Comparison of ENCODE assay signal across 20 cellular contexts in genomic region chr11:128305588-128305987, GRCh38.
DNase-seq lines count a peak whose midpoint lies in the region; ATAC-seq and TF ChIP-seq lines count a peak whose summit lies in the region.
"Had no signal": no experiment of that assay in that cellular context is flagged by ENCODE, and none has a peak within 500 bp of the region (broad histone marks: within the 10 kb centered on the region; RNA-seq: fewer than 3 reads in every experiment).

No MANE protein-coding gene starts in this region.

- CTCF ChIA-PET in activated B cell treated with CpG ODN at 0.5 μM for 24 hours (lab: Charles Lee): no interaction called here

- WGBS in esophagus muscularis mucosa: 95% methylated on average over 1 of the region's 1 CpG

- H3K9me3 ChIP-seq in esophagus muscularis mucosa: no peaks in the 10 kb centered on the region
- H3K9me3 ChIP-seq: body of pancreas, pancreas, right lobe of liver, SJSA1 had no signal

- no peaks in the 10 kb centered on the region for H3K4me1 ChIP-seq in esophagus muscularis mucosa
- H3K4me1 ChIP-seq: body of pancreas, pancreas, right lobe of liver, SJSA1 had no signal

- no peaks in the 10 kb centered on the region for H3K27me3 Mint-ChIP-seq in stimulated activated naive CD8-positive, alpha-beta T cell treated with anti-CD3 and anti-CD28 coated beads, Interleukin-15, Interleukin-2, amounts not matched to agents 100 ng/mL and 50 ng/mL, for 24 hours
- H3K27me3 Mint-ChIP-seq in activated B cell treated with CpG ODN at 0.5 μM for 24 hours: no peaks in the 10 kb centered on the region

- POLR2A ChIA-PET in activated B cell treated with CpG ODN at 0.5 μM for 24 hours (lab: Charles Lee): interaction anchor here (1.1 kb wide), 1 partner anchor 247 kb away, joined by 4 read pairs; no protein-coding TSS in a partner anchor

- no peaks in the 10 kb centered on the region for H3K36me3 ChIP-seq in esophagus muscularis mucosa
- H3K36me3 ChIP-seq: pancreas, right lobe of liver, SJSA1 had no signal

- no peak for TF ChIP-seq EP300 in esophagus muscularis mucosa (IDR thresholded peaks at IDR 0.05)

- peaks cover 88% of the 10 kb centered on the region for H3K4me1 Mint-ChIP-seq in stimulated activated naive CD8-positive, alpha-beta T cell treated with anti-CD3 and anti-CD28 coated beads, Interleukin-15, Interleukin-2, amounts not matched to agents 100 ng/mL and 50 ng/mL, for 24 hours (ENCODE audit: low read depth)
- peaks cover 46% of the 10 kb centered on the region for H3K4me1 Mint-ChIP-seq in activated B cell treated with CpG ODN at 0.5 μM for 24 hours

- no peak for DNase-seq in stimulated activated naive CD8-positive, alpha-beta T cell treated with anti-CD3 and anti-CD28 coated beads, Interleukin-15, Interleukin-2, amounts not matched to agents 100 U/mL and 50 U/mL, for 24 hours
- no peak for DNase-seq in activated B cell treated with CpG ODN at 0.5 μM for 24 hours
- peak; percentile 39 for DNase-seq in esophagus muscularis mucosa (ENCODE audit: extremely low spot score)
- DNase-seq in activated gamma-delta T cell treated with Interleukin-2 at 50 U/mL for 16 hours: no peak
- no peak for DNase-seq in NCI-H1436 treated with DMSO at 0.1 percent for 48 hours (lab: John Stamatoyannopoulos, UW)
- DNase-seq: activated effector memory CD4-positive, alpha-beta T cell treated with anti-CD3 and anti-CD28 coated beads, Interleukin-2, amount 50 U/mL, for 16 hours; body of pancreas; Calu3; islet precursor cell; KBM-7; NCI-H1105 treated with DMSO at 0.1 percent for 48 hours; NCI-H2171 treated with DMSO at 0.1 percent for 48 hours; pancreas; PC-3; right lobe of liver; T1000 had no signal

- peak overlapping the region; percentile 97 for H3K27ac Mint-ChIP-seq in stimulated activated naive CD8-positive, alpha-beta T cell treated with anti-CD3 and anti-CD28 coated beads, Interleukin-15, Interleukin-2, amounts not matched to agents 100 ng/mL and 50 ng/mL, for 24 hours
- peak overlapping the region; percentile 32 for H3K27ac Mint-ChIP-seq in activated B cell treated with CpG ODN at 0.5 μM for 24 hours

- no peak overlapping the region for H3K27ac ChIP-seq in esophagus muscularis mucosa (replicated peaks in 1 of 4)
- H3K27ac ChIP-seq: body of pancreas, pancreas, right lobe of liver, SJSA1 had no signal

- intact Hi-C loops in activated B cell treated with CpG ODN at 0.5 μM for 24 hours (cut with micrococcal nuclease): no loop called here
- intact Hi-C loops in esophagus muscularis mucosa (cut with DNase I): no loop called here

- no peak for ATAC-seq in stimulated activated naive CD8-positive, alpha-beta T cell treated with anti-CD3 and anti-CD28 coated beads, Interleukin-15, Interleukin-2, amounts not matched to agents 100 U/mL and 50 U/mL, for 24 hours
- ATAC-seq in activated B cell treated with CpG ODN at 0.5 μM for 24 hours (ENCODE audit: low read depth) (no peak), HG02973 (IDR thresholded peaks at IDR 0.05; ENCODE audit: unreplicated experiment) (no peak)
- ATAC-seq: body of pancreas, pancreas, PC-3 had no signal

- H3K9me3 Mint-ChIP-seq in stimulated activated naive CD8-positive, alpha-beta T cell treated with anti-CD3 and anti-CD28 coated beads, Interleukin-15, Interleukin-2, amounts not matched to agents 100 ng/mL and 50 ng/mL, for 24 hours: peaks cover 5% of the 10 kb centered on the region
- H3K9me3 Mint-ChIP-seq in activated B cell treated with CpG ODN at 0.5 μM for 24 hours: no peaks in the 10 kb centered on the region

- H3K4me3 Mint-ChIP-seq in stimulated activated naive CD8-positive, alpha-beta T cell treated with anti-CD3 and anti-CD28 coated beads, Interleukin-15, Interleukin-2, amounts not matched to agents 100 ng/mL and 50 ng/mL, for 24 hours: peak overlapping the region; percentile 63
- H3K4me3 Mint-ChIP-seq in activated B cell treated with CpG ODN at 0.5 μM for 24 hours: peak overlapping the region; percentile 8

- H3K4me3 ChIP-seq in esophagus muscularis mucosa: no peak overlapping the region
- H3K4me3 ChIP-seq: body of pancreas, lung, pancreas, right lobe of liver, SJSA1 had no signal

- no peaks in the 10 kb centered on the region for H3K36me3 Mint-ChIP-seq in stimulated activated naive CD8-positive, alpha-beta T cell treated with anti-CD3 and anti-CD28 coated beads, Interleukin-15, Interleukin-2, amounts not matched to agents 100 ng/mL and 50 ng/mL, for 24 hours (ENCODE audit: low read depth)
- no peaks in the 10 kb centered on the region for H3K36me3 Mint-ChIP-seq in activated B cell treated with CpG ODN at 0.5 μM for 24 hours (ENCODE audit: low read depth)

- H3K27me3 ChIP-seq in esophagus muscularis mucosa: no peaks in the 10 kb centered on the region
- H3K27me3 ChIP-seq: body of pancreas, pancreas, right lobe of liver, SJSA1 had no signal

- TF ChIP-seq CTCF in activated B cell treated with CpG ODN at 0.5 μM for 24 hours (IDR thresholded peaks at IDR 0.05) (no peak), esophagus muscularis mucosa (IDR thresholded peaks at IDR 0.05) (no peak)

- TF ChIP-seq POLR2A in esophagus muscularis mucosa (IDR thresholded peaks at IDR 0.05; ENCODE audit: low read depth): no peak
